ENCODE assay signal across 35 cellular contexts in the genomic region with DNA sequence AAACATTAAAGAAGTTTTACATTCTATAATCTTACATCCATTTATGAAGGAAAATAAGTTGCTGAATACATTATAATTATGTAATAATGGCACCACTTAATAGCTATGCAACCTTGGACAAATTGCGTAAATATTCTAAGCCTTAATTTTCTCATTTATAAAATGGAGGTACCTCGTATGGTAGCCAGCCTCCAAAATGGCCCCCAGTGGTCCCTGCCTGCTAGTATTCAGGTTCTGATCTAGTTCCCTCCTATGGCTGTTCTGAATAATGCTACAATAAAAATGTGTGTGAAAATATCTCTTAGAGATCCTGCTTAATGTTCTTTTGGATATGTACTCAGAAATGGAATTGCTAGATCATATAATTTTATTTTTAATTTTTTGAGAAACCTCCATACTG.
"Had no signal": no experiment of that assay in that cellular context is flagged by ENCODE, and none has a peak within 500 bp of the region (broad histone marks: within the 10 kb centered on the region; RNA-seq: fewer than 3 reads in every experiment).

No MANE protein-coding gene starts in this region.

- H3K4me3 ChIP-seq: MG63 had no signal

- H3K36me3 ChIP-seq: MG63 had no signal

- H3K27me3 ChIP-seq: MG63 had no signal

- H3K9me3 ChIP-seq: MG63 had no signal

- DNase-seq: Karpas-422, Kasumi-1, MG63, MM.1S, MV-4-11, NCI-H1048, NCI-H1092, NCI-H1092 treated with DMSO at 0.1 percent for 48 hours, NCI-H1105, NCI-H1105 treated with DMSO at 0.1 percent for 48 hours, NCI-H1417, NCI-H1417 treated with DMSO at 0.1 percent for 48 hours, NCI-H1436, NCI-H1436 treated with DMSO at 0.1 percent for 48 hours, NCI-H146, NCI-H1694, NCI-H1694 treated with DMSO at 0.1 percent for 48 hours, NCI-H187, NCI-H187 treated with DMSO at 0.1 percent for 48 hours, NCI-H1930, NCI-H2029, NCI-H2029 treated with DMSO at 0.1 percent for 48 hours, NCI-H2081, NCI-H2081 treated with DMSO at 0.1 percent for 48 hours, NCI-H2107, NCI-H2171, NCI-H2171 treated with DMSO at 0.1 percent for 48 hours, NCI-H2227 treated with DMSO at 0.1 percent for 48 hours, NCI-H226, NCI-H345, NCI-H446, NCI-H446 treated with DMSO at 0.1 percent for 48 hours, NCI-H510A, NCI-H510A treated with DMSO at 0.1 percent for 48 hours, NCI-H524 had no signal
